ENCODE assay signal across 21 cellular contexts in genomic region chr10:13892871-13893270, GRCh38.
DNase-seq lines count a peak whose midpoint lies in the region; ATAC-seq and TF ChIP-seq lines count a peak whose summit lies in the region.
"Had no signal": no experiment of that assay in that cellular context is flagged by ENCODE, and none has a peak within 500 bp of the region (broad histone marks: within the 10 kb centered on the region; RNA-seq: fewer than 3 reads in every experiment).

No MANE protein-coding gene starts in this region.

- no TSS peak for BruUV-seq in Caco-2 (replicated peaks; lab: Mats Ljungman, UMichigan)

- CTCF ChIA-PET in Caco-2 (lab: Charles Lee) = no interaction called here

- TF ChIP-seq CTCF in natural killer cell (IDR thresholded peaks at IDR 0.05) = no peak
- no peak for TF ChIP-seq CTCF in coronary artery (IDR thresholded peaks at IDR 0.05)
- no peak for TF ChIP-seq CTCF in nephron progenitor cell (IDR thresholded peaks at IDR 0.05)
- no peak for TF ChIP-seq CTCF in Caco-2 (IDR thresholded peaks at IDR 0.05; ENCODE audit: insufficient read depth in 1 of 2, low read depth in 1 of 2, low read length in 1 of 2, severe bottlenecking in 1 of 2, unreplicated experiment in 1 of 2)

- H3K9me3 Mint-ChIP-seq in natural killer cell (no peaks in the 10 kb centered on the region), nephron progenitor cell (peaks cover 7% of the 10 kb centered on the region), Caco-2 (ENCODE audit: unreplicated experiment) (no peaks in the 10 kb centered on the region)
- H3K9me3 Mint-ChIP-seq in natural killer cell treated with Interleukin-12 subunit alpha and Interleukin-12 subunit beta and Interleukin-15 and Interleukin-18, amount 100 ng/mL, for 72 hours = no peaks in the 10 kb centered on the region
- H3K9me3 Mint-ChIP-seq in activated T-cell treated with anti-CD3 and anti-CD28 coated beads, Interleukin-2, amount 50 U/mL, for 72 hours = peaks cover 0 to 3% of the 10 kb centered on the region in 2 donors

- H3K27me3 Mint-ChIP-seq in natural killer cell (ENCODE audit: low read depth in 2 of 2) (peaks cover 55 to 69% of the 10 kb centered on the region in 2 donors), nephron progenitor cell (ENCODE audit: low read depth, poor library complexity) (peaks cover 47% of the 10 kb centered on the region), Caco-2 (ENCODE audit: insufficient read depth, unreplicated experiment) (peaks cover 24% of the 10 kb centered on the region)
- H3K27me3 Mint-ChIP-seq in natural killer cell treated with Interleukin-12 subunit alpha and Interleukin-12 subunit beta and Interleukin-15 and Interleukin-18, amount 100 ng/mL, for 72 hours = peaks cover 46 to 66% of the 10 kb centered on the region in 2 donors
- H3K27me3 Mint-ChIP-seq in activated T-cell treated with anti-CD3 and anti-CD28 coated beads, Interleukin-2, amount 50 U/mL, for 72 hours (ENCODE audit: low read depth) = peaks cover 54% of the 10 kb centered on the region

- H3K27ac Mint-ChIP-seq in natural killer cell = no peak overlapping the region
- H3K27ac Mint-ChIP-seq in natural killer cell treated with Interleukin-12 subunit alpha and Interleukin-12 subunit beta and Interleukin-15 and Interleukin-18, amount 100 ng/mL, for 72 hours = no peak overlapping the region
- H3K27ac Mint-ChIP-seq in nephron progenitor cell = no peak overlapping the region
- no peak overlapping the region for H3K27ac Mint-ChIP-seq in Caco-2 (ENCODE audit: unreplicated experiment)
- no peak overlapping the region for H3K27ac Mint-ChIP-seq in activated T-cell treated with anti-CD3 and anti-CD28 coated beads, Interleukin-2, amount 50 U/mL, for 72 hours

- peaks cover 24 to 35% of the 10 kb centered on the region in 2 donors for H3K4me1 Mint-ChIP-seq in natural killer cell
- peaks cover 12% of the 10 kb centered on the region in 2 donors for H3K4me1 Mint-ChIP-seq in natural killer cell treated with Interleukin-12 subunit alpha and Interleukin-12 subunit beta and Interleukin-15 and Interleukin-18, amount 100 ng/mL, for 72 hours (ENCODE audit: low read depth in 2 of 2)
- peaks cover 59% of the 10 kb centered on the region for H3K4me1 Mint-ChIP-seq in nephron progenitor cell
- no peaks in the 10 kb centered on the region for H3K4me1 Mint-ChIP-seq in Caco-2 (ENCODE audit: low read depth, unreplicated experiment)
- peaks cover 22% of the 10 kb centered on the region for H3K4me1 Mint-ChIP-seq in activated T-cell treated with anti-CD3 and anti-CD28 coated beads, Interleukin-2, amount 50 U/mL, for 72 hours (ENCODE audit: low read depth)

- peak overlapping the region; percentile 73 for H3K4me3 ChIP-seq in coronary artery
- H3K4me3 ChIP-seq in Caco-2 (ENCODE audit: low read depth, low read length) = no peak overlapping the region

- H3K27ac ChIP-seq in coronary artery = peak overlapping the region in 1 of 2 donors; percentile 94
- H3K27ac ChIP-seq: C4-2B, neutrophil, SJSA1 had no signal

- H3K9me3 ChIP-seq in Caco-2 = no peaks in the 10 kb centered on the region; the same call in 1 of the 2 replicates
- H3K9me3 ChIP-seq: neutrophil, SJSA1 had no signal

- no peaks in the 10 kb centered on the region for H3K36me3 ChIP-seq in Caco-2 (ENCODE audit: control insufficient read depth, insufficient read depth, low read length)
- H3K36me3 ChIP-seq: neutrophil, SJSA1 had no signal

- DNase-seq in natural killer cell = no peak
- no peak for DNase-seq in natural killer cell treated with Interleukin-12 subunit alpha and Interleukin-12 subunit beta and Interleukin-15 and Interleukin-18, amount 100 ng/mL, for 72 hours (ENCODE audit: low spot score)
- DNase-seq in coronary artery (ENCODE audit: low spot score) = no peak
- no peak for DNase-seq in nephron progenitor cell
- no peak for DNase-seq in Caco-2
- no peak for DNase-seq in activated T-cell treated with anti-CD3 and anti-CD28 coated beads, Interleukin-2, amount 50 U/mL, for 72 hours
- DNase-seq: activated CD8-positive, alpha-beta memory T cell treated with anti-CD3 and anti-CD28 coated beads, Interleukin-2, amount 50 U/mL, for 4 hours; activated effector memory CD4-positive, alpha-beta T cell treated with anti-CD3 and anti-CD28 coated beads, Interleukin-2, amount 50 U/mL, for 16 hours; amniotic stem cell; dorsolateral prefrontal cortex; erythroblast; Karpas-422; NCI-H1048; NCI-H187 treated with DMSO at 0.1 percent for 48 hours; NCI-H226; stimulated activated CD4-positive, alpha-beta T cell treated with anti-CD3 and anti-CD28 coated beads, Interleukin-12 subunit alpha, Interleukin-12 subunit beta, amount 100 ng/mL, for 4 hours had no signal

- no peaks in the 10 kb centered on the region; the same call in 1 of the 2 replicates for H3K27me3 ChIP-seq in Caco-2 (replicated peaks; ENCODE audit: control insufficient read depth, insufficient read depth, low read length)

- H3K4me3 Mint-ChIP-seq in natural killer cell = peak overlapping the region; percentile 26
- H3K4me3 Mint-ChIP-seq in natural killer cell treated with Interleukin-12 subunit alpha and Interleukin-12 subunit beta and Interleukin-15 and Interleukin-18, amount 100 ng/mL, for 72 hours = no peak overlapping the region
- peak overlapping the region; percentile 83 for H3K4me3 Mint-ChIP-seq in nephron progenitor cell
- no peak overlapping the region for H3K4me3 Mint-ChIP-seq in Caco-2 (ENCODE audit: unreplicated experiment)
- peak overlapping the region in 1 of 2 donors; percentile 76 for H3K4me3 Mint-ChIP-seq in activated T-cell treated with anti-CD3 and anti-CD28 coated beads, Interleukin-2, amount 50 U/mL, for 72 hours

- ATAC-seq in natural killer cell (peak in 2 of 3 donors; percentile 35 to 57), HG02798 (IDR thresholded peaks at IDR 0.05; ENCODE audit: poor library complexity, unreplicated experiment) (no peak), HG02852 (IDR thresholded peaks at IDR 0.05; ENCODE audit: unreplicated experiment) (no peak)
- no peak for ATAC-seq in natural killer cell treated with Interleukin-12 subunit alpha and Interleukin-12 subunit beta and Interleukin-15 and Interleukin-18, amount 100 ng/mL, for 72 hours
- ATAC-seq in activated T-cell treated with anti-CD3 and anti-CD28 coated beads, Interleukin-2, amount 50 U/mL, for 72 hours (replicated peaks in 1 of 2) = no peak

- POLR2A ChIA-PET in Caco-2 (lab: Charles Lee) = no interaction called here

- H3K4me1 ChIP-seq in Caco-2 = no peaks in the 10 kb centered on the region

- H3K36me3 Mint-ChIP-seq in natural killer cell (no peaks in the 10 kb centered on the region), nephron progenitor cell (ENCODE audit: low read depth) (peaks cover 10% of the 10 kb centered on the region), Caco-2 (ENCODE audit: insufficient read depth, unreplicated experiment) (no peaks in the 10 kb centered on the region)
- H3K36me3 Mint-ChIP-seq in natural killer cell treated with Interleukin-12 subunit alpha and Interleukin-12 subunit beta and Interleukin-15 and Interleukin-18, amount 100 ng/mL, for 72 hours = no peaks in the 10 kb centered on the region
- H3K36me3 Mint-ChIP-seq in activated T-cell treated with anti-CD3 and anti-CD28 coated beads, Interleukin-2, amount 50 U/mL, for 72 hours (ENCODE audit: insufficient read depth in 2 of 2) = no peaks in the 10 kb centered on the region

- intact Hi-C loops in natural killer cell (cut with micrococcal nuclease) = no loop called here
- intact Hi-C loops in Caco-2 (cut with micrococcal nuclease; ENCODE audit: unreplicated experiment) = no loop called here

Comparison
In these comparisons a context has a peak if more than half of its experiments do, and no peak if none do; other contexts are left out.
1. ATAC-seq: peak in natural killer cell (2 of 3); none in natural killer cell treated with Interleukin-12 subunit alpha and Interleukin-12 subunit beta and Interleukin-15 and Interleukin-18, amount 100 ng/mL, for 72 hours (0 of 2), HG02798 (single experiment), activated T-cell treated with anti-CD3 and anti-CD28 coated beads, Interleukin-2, amount 50 U/mL, for 72 hours (0 of 2) and HG02852 (single experiment).
2. H3K4me3 Mint-ChIP-seq: peak in natural killer cell (single experiment) and nephron progenitor cell (single experiment); none in natural killer cell treated with Interleukin-12 subunit alpha and Interleukin-12 subunit beta and Interleukin-15 and Interleukin-18, amount 100 ng/mL, for 72 hours (single experiment) and Caco-2 (single experiment).